ENCODE assay signal across 8 cellular contexts in the genomic region with DNA sequence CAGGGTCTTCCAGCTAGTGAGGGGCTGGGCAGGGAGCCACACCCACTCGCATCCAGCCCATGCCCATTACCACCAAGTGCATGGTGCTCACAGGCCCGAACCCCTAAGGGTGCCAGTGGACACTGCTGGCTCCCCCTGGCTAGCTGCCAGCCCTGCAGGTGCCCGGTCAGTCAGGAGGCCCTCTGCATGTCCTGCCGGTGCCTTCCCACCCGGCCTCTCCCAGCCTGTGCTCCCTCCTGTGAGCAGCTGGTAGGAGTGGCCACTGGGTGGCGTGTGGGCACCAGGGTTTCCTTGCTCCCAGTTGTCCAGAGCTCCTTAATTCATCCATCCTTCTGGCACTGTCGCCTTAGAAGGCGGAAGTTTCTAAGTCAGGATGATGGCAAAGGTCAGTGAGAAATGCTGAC. TPM values are rescaled to one million over a fixed set of nuclear protein-coding genes. Genes with fewer than 3 reads are reported as not detected.
A peak's percentile ranks its signal among the peaks of the same experiment; 100 is the strongest.
DNase-seq lines count a peak whose midpoint lies in the region; ATAC-seq and TF ChIP-seq lines count a peak whose summit lies in the region.

No MANE protein-coding gene starts in this region.

- H3K27ac ChIP-seq in left lung = no peak overlapping the region

- H3K4me1 ChIP-seq in left lung = no peaks in the 10 kb centered on the region

- peaks cover 0 to 99% of the 10 kb centered on the region in 2 donors for H3K36me3 ChIP-seq in left lung

- H3K4me3 ChIP-seq in left lung = no peak overlapping the region

- no peak for TF ChIP-seq POLR2A in GM18505 (IDR thresholded peaks at IDR 0.05; ENCODE audit: borderline replicate concordance, extremely low read depth, insufficient read depth, insufficient read length)

- H3K9me3 ChIP-seq in left lung = no peaks in the 10 kb centered on the region

- ATAC-seq in left lung (peak; percentile 72), GM21447 (IDR thresholded peaks at IDR 0.05; ENCODE audit: unreplicated experiment) (no peak), GM18505 (IDR thresholded peaks at IDR 0.05; ENCODE audit: unreplicated experiment) (no peak), HG02610 (IDR thresholded peaks at IDR 0.05; ENCODE audit: unreplicated experiment) (no peak)

- DNase-seq in COLO668 (lab: John Stamatoyannopoulos, UW; ENCODE audit: unreplicated experiment) (peak; percentile 69), GM19240 (ENCODE audit: insufficient read length, low spot score) (peak; percentile 31), NCI-H460 (ENCODE audit: extremely low read depth, low read depth) (peak; percentile 75), T47D (ENCODE audit: low read depth in 1 of 2, low spot score in 1 of 2) (peak; percentile 85 to 88), left lung (peak in 1 of 2 donors; percentile 46)

- H3K27me3 ChIP-seq in left lung = no peaks in the 10 kb centered on the region

- in situ Hi-C loops in T47D (cut with HindIII; ENCODE audit: low pct_unique_long_range_greater_than_20kb, low sequenced_read_pairs) = no loop called here

- TF ChIP-seq CTCF in left lung (IDR thresholded peaks at IDR 0.05) = peak; percentile 45 to 46

- intact Hi-C loops in left lung (cut with DNase I) = loop anchor here in 1 of 2 donors (10.0 kb wide), 1 partner anchor 297 kb away; no protein-coding TSS in a partner anchor

RNA-seq across cellular contexts. Expression of a gene that starts 33.4 kb away (rescaled TPM):
- 122 and 129 TPM in 2 replicates for total RNA-seq in NCI-H460 (2014; rRNA removed; shearing (Covaris generic))
- polyA plus RNA-seq in NCI-H460 (2014; cell fraction: nucleus; rRNA removed) = 93.5 and 137 TPM in 2 replicates
- total RNA-seq in left lung = 100 to 1,000 TPM; 433 to 482 TPM

RNA-seq across cellular contexts. Expression of a gene that starts 42.0 kb away (rescaled TPM):
- 0.29 and 0.79 TPM in 2 replicates for total RNA-seq in NCI-H460 (2014; rRNA removed; shearing (Covaris generic))
- polyA plus RNA-seq in NCI-H460 (2014; cell fraction: nucleus; rRNA removed) = 0.90 and 1.6 TPM in 2 replicates
- under 1 TPM; 0.03 to 0.08 TPM for total RNA-seq in left lung
